9 cellular contexts compared by ENCODE assay signal in genomic region chr3:177598110-177598833, GRCh38.
DNase-seq lines count a peak whose midpoint lies in the region; ATAC-seq and TF ChIP-seq lines count a peak whose summit lies in the region.
"Had no signal": no experiment of that assay in that cellular context is flagged by ENCODE, and none has a peak within 500 bp of the region (broad histone marks: within the 10 kb centered on the region; RNA-seq: fewer than 3 reads in every experiment).

No MANE protein-coding gene starts in this region.

- no peaks in the 10 kb centered on the region for H3K9me3 Mint-ChIP-seq in natural killer cell treated with Interleukin-12 subunit alpha and Interleukin-12 subunit beta and Interleukin-15 and Interleukin-18, amount 100 ng/mL, for 72 hours

- H3K36me3 Mint-ChIP-seq in natural killer cell treated with Interleukin-12 subunit alpha and Interleukin-12 subunit beta and Interleukin-15 and Interleukin-18, amount 100 ng/mL, for 72 hours = no peaks in the 10 kb centered on the region

- H3K27ac ChIP-seq in C4-2B = peak overlapping the region; percentile 46; the same call in 1 of the 2 replicates

- H3K27ac Mint-ChIP-seq in natural killer cell treated with Interleukin-12 subunit alpha and Interleukin-12 subunit beta and Interleukin-15 and Interleukin-18, amount 100 ng/mL, for 72 hours = peak overlapping the region; percentile 93 to 97

- H3K4me1 Mint-ChIP-seq in natural killer cell treated with Interleukin-12 subunit alpha and Interleukin-12 subunit beta and Interleukin-15 and Interleukin-18, amount 100 ng/mL, for 72 hours (ENCODE audit: low read depth in 2 of 2) = peaks cover 61 to 62% of the 10 kb centered on the region in 2 donors

- H3K4me3 Mint-ChIP-seq in natural killer cell treated with Interleukin-12 subunit alpha and Interleukin-12 subunit beta and Interleukin-15 and Interleukin-18, amount 100 ng/mL, for 72 hours = peak overlapping the region; percentile 83

- DNase-seq in NCI-H1048 (lab: John Stamatoyannopoulos, UW) = peak; percentile 66
- peak; percentile 20 for DNase-seq in cerebellum (ENCODE audit: low spot score)
- no peak for DNase-seq in natural killer cell treated with Interleukin-12 subunit alpha and Interleukin-12 subunit beta and Interleukin-15 and Interleukin-18, amount 100 ng/mL, for 72 hours (ENCODE audit: low spot score)
- no peak for DNase-seq in mucosa of gallbladder (ENCODE audit: low spot score)
- no peak for DNase-seq in NCI-H1092 treated with DMSO at 0.1 percent for 48 hours (lab: John Stamatoyannopoulos, UW)
- DNase-seq: GDM1 had no signal

- H3K27me3 Mint-ChIP-seq in natural killer cell treated with Interleukin-12 subunit alpha and Interleukin-12 subunit beta and Interleukin-15 and Interleukin-18, amount 100 ng/mL, for 72 hours = no peaks in the 10 kb centered on the region

- no peak for ATAC-seq in natural killer cell treated with Interleukin-12 subunit alpha and Interleukin-12 subunit beta and Interleukin-15 and Interleukin-18, amount 100 ng/mL, for 72 hours
- ATAC-seq in GM18870 (IDR thresholded peaks at IDR 0.05; ENCODE audit: unreplicated experiment) = no peak
- ATAC-seq in GM21447 (IDR thresholded peaks at IDR 0.05; ENCODE audit: unreplicated experiment) = no peak

- TF ChIP-seq CTCF in C4-2B (conservative IDR thresholded peaks at IDR 0.05) = no peak

Comparison
In these comparisons a context has a peak if more than half of its experiments do, and no peak if none do; other contexts are left out.
1. DNase-seq: peak in NCI-H1048 (single experiment) and cerebellum (single experiment); none in natural killer cell treated with Interleukin-12 subunit alpha and Interleukin-12 subunit beta and Interleukin-15 and Interleukin-18, amount 100 ng/mL, for 72 hours (single experiment), mucosa of gallbladder (single experiment) and NCI-H1092 treated with DMSO at 0.1 percent for 48 hours (single experiment).